Comparison of ENCODE assay signal across 20 cellular contexts in genomic region chr3:131031660-131032059, GRCh38.
"Had no signal": no experiment of that assay in that cellular context is flagged by ENCODE, and none has a peak within 500 bp of the region (broad histone marks: within the 10 kb centered on the region; RNA-seq: fewer than 3 reads in every experiment).

No MANE protein-coding gene starts in this region.

- H3K36me3 Mint-ChIP-seq: naive thymus-derived CD8-positive, alpha-beta T cell had no signal

- H3K4me3 ChIP-seq: dorsolateral prefrontal cortex, gastrocnemius medialis, right atrium auricular region, sigmoid colon, skin epidermis, stomach, thoracic aorta, transverse colon had no signal

- H3K4me3 Mint-ChIP-seq: stimulated activated naive B cell treated with anti-CD40 and anti-IgM and Interleukin-4, amounts not matched to agents 10 μg/mL and 1 μg/mL and 100 μg/mL, for 72 hours had no signal

- H3K9me3 Mint-ChIP-seq: naive thymus-derived CD8-positive, alpha-beta T cell; stimulated activated naive B cell treated with anti-CD40 and anti-IgM and Interleukin-4, amounts not matched to agents 10 μg/mL and 1 μg/mL and 100 μg/mL, for 72 hours had no signal

- DNase-seq: cortex of kidney; dorsolateral prefrontal cortex; effector CD8-positive, alpha-beta T cell; gastrocnemius medialis; islet precursor cell; mammary epithelial cell; naive thymus-derived CD8-positive, alpha-beta T cell; posterior cingulate gyrus; sigmoid colon; stimulated activated CD4-positive, alpha-beta T cell treated with anti-CD3 and anti-CD28 coated beads, Interleukin-2, amount 100 ng/mL, for 24 hours; stimulated activated CD4-positive, alpha-beta T cell treated with anti-CD3 and anti-CD28 coated beads, Interleukin-4, amount 100 ng/mL, for 4 hours; stimulated activated naive B cell treated with anti-CD40 and anti-IgM and Interleukin-4, amounts not matched to agents 10 μg/mL and 1 μg/mL and 100 μg/mL, for 72 hours; stomach; substantia nigra; transverse colon had no signal

- H3K27ac Mint-ChIP-seq: stimulated activated naive B cell treated with anti-CD40 and anti-IgM and Interleukin-4, amounts not matched to agents 10 μg/mL and 1 μg/mL and 100 μg/mL, for 72 hours had no signal

- ATAC-seq: esophagus mucosa; gastrocnemius medialis; left lobe of liver; naive thymus-derived CD8-positive, alpha-beta T cell; stimulated activated naive B cell treated with anti-CD40 and anti-IgM and Interleukin-4, amounts not matched to agents 10 μg/mL and 1 μg/mL and 100 μg/mL, for 72 hours had no signal

- H3K27me3 Mint-ChIP-seq: naive thymus-derived CD8-positive, alpha-beta T cell; stimulated activated naive B cell treated with anti-CD40 and anti-IgM and Interleukin-4, amounts not matched to agents 10 μg/mL and 1 μg/mL and 100 μg/mL, for 72 hours had no signal
